9 cellular contexts compared by ENCODE assay signal in genomic region chr4:76982638-76983579, GRCh38. TPM values are rescaled to one million over a fixed set of nuclear protein-coding genes. Genes with fewer than 3 reads are reported as not detected.
DNase-seq lines count a peak whose midpoint lies in the region; ATAC-seq, FAIRE-seq and TF ChIP-seq lines count a peak whose summit lies in the region.
"Had no signal": no experiment of that assay in that cellular context is flagged by ENCODE, and none has a peak within 500 bp of the region (broad histone marks: within the 10 kb centered on the region; RNA-seq: fewer than 3 reads in every experiment).

No MANE protein-coding gene starts in this region.

- no peaks in the 10 kb centered on the region for H3K27me3 ChIP-seq in CD4-positive, CD25-positive, alpha-beta regulatory T cell (ENCODE audit: control insufficient read depth, insufficient read depth, low read length)

- peaks cover 0 to 8% (median 0%) of the 10 kb centered on the region in 7 donors for H3K9me3 Mint-ChIP-seq in CD4-positive, CD25-positive, alpha-beta regulatory T cell
- peaks cover 4% of the 10 kb centered on the region for H3K9me3 Mint-ChIP-seq in activated naive CD8-positive, alpha-beta T cell treated with anti-CD3 and anti-CD28 coated beads, Interleukin-2, amount 50 U/mL, for 24 hours

- peaks cover 33 to 81% (median 64%) of the 10 kb centered on the region in 4 donors for H3K4me1 Mint-ChIP-seq in CD4-positive, CD25-positive, alpha-beta regulatory T cell
- peaks cover 77% of the 10 kb centered on the region for H3K4me1 Mint-ChIP-seq in activated naive CD8-positive, alpha-beta T cell treated with anti-CD3 and anti-CD28 coated beads, Interleukin-2, amount 50 U/mL, for 24 hours

- DNase-seq in CD4-positive, CD25-positive, alpha-beta regulatory T cell, result peak in 1 of 3 donors; percentile 35
- DNase-seq in activated naive CD8-positive, alpha-beta T cell treated with anti-CD3 and anti-CD28 coated beads, Interleukin-2, amount 50 U/mL, for 24 hours, result no peak
- DNase-seq in islet precursor cell, result no peak
- DNase-seq in stimulated activated naive CD4-positive, alpha-beta T cell treated with Interleukin-2 at 50 U/mL for 16 hours (lab: John Stamatoyannopoulos, UW), result no peak
- DNase-seq in D721Med (ENCODE audit: insufficient read length, low spot score), result no peak
- no peak for DNase-seq in 8988T

- H3K4me3 ChIP-seq in CD4-positive, CD25-positive, alpha-beta regulatory T cell (ENCODE audit: low read depth, low read length), result peak overlapping the region; percentile 7
- H3K4me3 ChIP-seq in HEK293 (ENCODE audit: low read depth, low read length), result no peak overlapping the region
- no peak overlapping the region for H3K4me3 ChIP-seq in mesodermal cell (ENCODE audit: extremely low read depth, insufficient read depth, low read length, poor library complexity, severe bottlenecking)

- POLR2A ChIA-PET in HEK293 (lab: Yijun Ruan, JAX), result interaction anchor here (0.8 kb wide), 1 partner anchor 34 kb away, joined by 3 read pairs; the partner anchor contains the start of gene SEPTIN11

- CTCF ChIA-PET in HEK293 (lab: Yijun Ruan, JAX), result interaction anchor here (0.6 to 0.7 kb wide), 4 partner anchors 51 to 886 kb away, joined by 3 to 4 read pairs (median 4); no protein-coding TSS in a partner anchor

- ATAC-seq in CD4-positive, CD25-positive, alpha-beta regulatory T cell (ENCODE audit: low read depth in 2 of 2), result no peak
- peak; percentile 31 for ATAC-seq in activated naive CD8-positive, alpha-beta T cell treated with anti-CD3 and anti-CD28 coated beads, Interleukin-2, amount 50 U/mL, for 24 hours

- FAIRE-seq in D721Med (lab: Jason Lieb, UNC), result no peak
- FAIRE-seq: H1 had no signal

- no peaks in the 10 kb centered on the region for H3K36me3 Mint-ChIP-seq in CD4-positive, CD25-positive, alpha-beta regulatory T cell
- peaks cover 3% of the 10 kb centered on the region for H3K36me3 Mint-ChIP-seq in activated naive CD8-positive, alpha-beta T cell treated with anti-CD3 and anti-CD28 coated beads, Interleukin-2, amount 50 U/mL, for 24 hours (ENCODE audit: low read depth)

- WGBS in mesodermal cell (ENCODE audit: insufficient coverage in 2 of 2), 2 experiments, result 90 to 100% methylated on average over 3 to 4 of the region's 7 CpGs

- H3K4me1 ChIP-seq in CD4-positive, CD25-positive, alpha-beta regulatory T cell (ENCODE audit: control insufficient read depth, insufficient read depth, low read length, poor library complexity, severe bottlenecking), result peaks cover 34% of the 10 kb centered on the region
- H3K4me1 ChIP-seq in HEK293 (ENCODE audit: control insufficient read depth, insufficient read depth, low read length) (peaks cover 2% of the 10 kb centered on the region; the same call in 1 of the 2 replicates), mesodermal cell (ENCODE audit: control insufficient read depth, insufficient read depth, low read length, poor library complexity, severe bottlenecking) (peaks cover 87% of the 10 kb centered on the region)

- no peaks in the 10 kb centered on the region for H3K9me3 ChIP-seq in CD4-positive, CD25-positive, alpha-beta regulatory T cell (ENCODE audit: control insufficient read depth in 2 of 2, low read length in 2 of 2)
- H3K9me3 ChIP-seq in HEK293 (ENCODE audit: control insufficient read depth, insufficient read depth, low read depth, low read length) (no peaks in the 10 kb centered on the region), mesodermal cell (ENCODE audit: control insufficient read depth, low read length) (no peaks in the 10 kb centered on the region)

- peak overlapping the region in 2 of 3 donors; percentile 72 to 94 for H3K27ac Mint-ChIP-seq in CD4-positive, CD25-positive, alpha-beta regulatory T cell
- peak overlapping the region; percentile 8 for H3K27ac Mint-ChIP-seq in activated naive CD8-positive, alpha-beta T cell treated with anti-CD3 and anti-CD28 coated beads, Interleukin-2, amount 50 U/mL, for 24 hours

- H3K27me3 Mint-ChIP-seq in CD4-positive, CD25-positive, alpha-beta regulatory T cell, result no peaks in the 10 kb centered on the region
- no peaks in the 10 kb centered on the region for H3K27me3 Mint-ChIP-seq in activated naive CD8-positive, alpha-beta T cell treated with anti-CD3 and anti-CD28 coated beads, Interleukin-2, amount 50 U/mL, for 24 hours

- no peak overlapping the region for H3K27ac ChIP-seq in CD4-positive, CD25-positive, alpha-beta regulatory T cell (ENCODE audit: insufficient read depth, low read length, poor library complexity, severe bottlenecking)
- H3K27ac ChIP-seq in HEK293 (ENCODE audit: extremely low read depth, low read depth, low read length) (no peak overlapping the region), mesodermal cell (ENCODE audit: low read depth, low read length, severe bottlenecking) (peak overlapping the region; percentile 55)

- no peaks in the 10 kb centered on the region for H3K36me3 ChIP-seq in CD4-positive, CD25-positive, alpha-beta regulatory T cell (ENCODE audit: control insufficient read depth, insufficient read depth, low read length)
- no peaks in the 10 kb centered on the region for H3K36me3 ChIP-seq in HEK293 (ENCODE audit: control insufficient read depth in 2 of 2, insufficient read depth in 1 of 2, low read length in 2 of 2)
- peaks cover 43% of the 10 kb centered on the region for H3K36me3 ChIP-seq in mesodermal cell (ENCODE audit: control insufficient read depth, insufficient read depth, low read length)

- TF ChIP-seq CTCF in HEK293 (tag by site-specific recombination; IDR thresholded peaks at IDR 0.05) (no peak), D721Med (IDR thresholded peaks at IDR 0.05; ENCODE audit: insufficient read depth, missing control alignments) (no peak)

- peak overlapping the region in 2 of 4 donors; percentile 6 to 34 for H3K4me3 Mint-ChIP-seq in CD4-positive, CD25-positive, alpha-beta regulatory T cell
- no peak overlapping the region for H3K4me3 Mint-ChIP-seq in activated naive CD8-positive, alpha-beta T cell treated with anti-CD3 and anti-CD28 coated beads, Interleukin-2, amount 50 U/mL, for 24 hours

TF ChIP-seq in HEK293, 187 proteins besides CTCF, POLR2A, EP300 and RAD21:
- TF ChIP-seq ZNF311 (tag by site-specific recombination; IDR thresholded peaks at IDR 0.05; ENCODE audit: borderline replicate concordance), result no peak
- peak; percentile 50; the same call in 1 of the 2 replicates for TF ChIP-seq MZF1 (tag by site-specific recombination; IDR thresholded peaks at IDR 0.05; ENCODE audit: borderline replicate concordance)
TF ChIP-seq in HEK293: peak in this region for 1.

RNA-seq across cellular contexts. Expression of gene SEPTIN11, which starts 33.4 kb away (rescaled TPM):
- 29.4 TPM for total RNA-seq in CD4-positive, CD25-positive, alpha-beta regulatory T cell
- polyA plus RNA-seq in CD4-positive, CD25-positive, alpha-beta regulatory T cell, result 10 to 100 TPM; 17.1 to 29.7 (median 21.0) TPM
- polyA plus RNA-seq in mesodermal cell (2013, experiment 1 of 2), result 294 TPM
- polyA plus RNA-seq in mesodermal cell (2013, experiment 2 of 2), result 302 TPM
